In the genomic region with DNA sequence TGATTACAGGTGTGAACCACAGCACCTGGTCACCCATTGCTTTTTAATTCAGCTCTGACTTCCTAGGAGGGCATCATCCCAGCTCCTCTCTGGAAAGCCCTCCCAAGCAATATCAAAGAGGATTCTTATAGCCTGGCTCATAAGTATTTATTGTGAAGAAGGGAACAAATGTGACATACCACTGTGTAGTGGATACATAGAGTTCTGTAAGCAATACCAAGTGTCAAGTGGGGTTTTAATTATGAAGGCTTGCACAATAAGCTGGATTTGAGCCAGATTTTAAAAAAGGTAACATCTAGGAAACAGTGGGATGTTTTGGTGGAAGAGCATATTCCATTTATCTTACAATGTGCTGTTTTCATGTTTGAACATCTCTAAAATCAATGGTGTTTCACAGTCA, we compare ENCODE assay signal across 23 cellular contexts. TPM values are rescaled to one million over a fixed set of nuclear protein-coding genes. Genes with fewer than 3 reads are reported as not detected.
"Had no signal": no experiment of that assay in that cellular context is flagged by ENCODE, and none has a peak within 500 bp of the region (broad histone marks: within the 10 kb centered on the region; RNA-seq: fewer than 3 reads in every experiment).

No MANE protein-coding gene starts in this region.

- DNase-seq: activated CD4-positive, alpha-beta T cell treated with anti-CD3 and anti-CD28 coated beads for 4 hours; activated CD8-positive, alpha-beta memory T cell treated with anti-CD3 and anti-CD28 coated beads, Interleukin-2, amount 50 U/mL, for 48 hours; activated CD8-positive, alpha-beta T cell treated with anti-CD3 and anti-CD28 coated beads for 36 hours; activated naive CD4-positive, alpha-beta T cell treated with anti-CD3 and anti-CD28 coated beads, Interleukin-2, amount 50 U/mL, for 16 hours; activated naive CD8-positive, alpha-beta T cell treated with anti-CD3 and anti-CD28 coated beads, Interleukin-2, amount 10 ng/mL, durations not matched to agents 7 days and 5 days; activated T-cell treated with anti-CD3 and anti-CD28 coated beads, Interleukin-2, amount 50 U/mL, for 1 hour; adrenal gland; aorta; Kasumi-1; KBM-7; NCI-H1048; NCI-H146; NCI-H1930; NCI-H446; NCI-H524 treated with DMSO at 0.1 percent for 48 hours; NCI-H774; NK-92 treated with Interleukin-12 subunit alpha and Interleukin-12 subunit beta, amount 100 ng/mL, for 24 hours; OCI-M1; RPMI8226; SHP77 had no signal

- H3K27me3 ChIP-seq: adrenal gland, SJSA1 had no signal

- H3K36me3 ChIP-seq: adrenal gland, SJSA1 had no signal

- H3K4me3 ChIP-seq: adrenal gland, SJSA1 had no signal

- ATAC-seq: activated CD4-positive, CD25-positive, alpha-beta regulatory T cell treated with anti-CD3 and anti-CD28 coated beads, Interleukin-2, amount 50 U/mL, for 24 hours; activated CD8-positive, alpha-beta T cell treated with anti-CD3 and anti-CD28 coated beads for 36 hours; Panc1 had no signal

- H3K9me3 ChIP-seq: adrenal gland, SJSA1 had no signal

- H3K27ac ChIP-seq: adrenal gland, SJSA1 had no signal

RNA-seq across cellular contexts. Expression of gene ENKUR, which starts 44.6 kb away (rescaled TPM):
- total RNA-seq: activated CD8-positive, alpha-beta T cell treated with anti-CD3 and anti-CD28 coated beads for 36 hours; activated naive CD8-positive, alpha-beta T cell treated with anti-CD3 and anti-CD28 coated beads, Interleukin-2, amount 10 ng/mL, durations not matched to agents 7 days and 5 days; SJSA1 had no signal
- polyA plus RNA-seq: aorta had no signal
